ENCODE assay signal across 10 cellular contexts in the genomic region with DNA sequence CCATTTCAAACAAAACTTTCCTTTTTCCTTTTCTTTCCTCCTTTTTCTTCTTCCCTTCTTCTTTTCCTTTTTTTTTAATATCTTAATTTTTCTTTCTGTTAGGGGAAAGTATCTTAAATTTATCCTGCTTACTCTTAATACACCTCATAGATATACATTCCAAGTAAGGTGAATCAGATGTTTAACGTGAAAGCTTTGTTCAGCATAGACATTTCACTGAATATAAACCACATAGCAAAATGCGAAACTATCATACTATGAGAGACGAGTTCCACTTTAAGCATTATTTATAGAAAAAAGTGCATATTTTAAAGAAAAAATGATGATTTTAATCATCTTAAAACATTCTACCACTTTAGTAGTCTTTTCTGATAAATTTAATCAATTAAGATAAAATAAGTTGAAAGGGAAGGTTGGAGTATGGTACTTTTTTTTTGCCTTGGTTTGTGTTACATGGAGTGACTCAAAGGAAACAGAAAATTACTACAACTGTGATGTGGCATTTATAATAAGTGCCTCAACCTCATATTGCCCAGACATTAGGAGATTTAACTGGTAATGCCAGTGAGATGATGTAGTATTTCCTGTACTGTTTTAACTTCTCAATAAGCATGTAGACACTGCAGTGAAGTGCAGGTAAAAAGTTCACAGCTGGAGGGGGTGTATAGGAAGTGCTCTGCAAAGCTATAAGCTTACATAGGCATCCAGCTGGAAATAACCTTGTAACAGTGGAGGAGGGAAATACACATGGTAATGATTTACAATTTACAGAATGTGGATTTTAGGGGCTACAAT.
DNase-seq lines count a peak whose midpoint lies in the region; ATAC-seq, FAIRE-seq and TF ChIP-seq lines count a peak whose summit lies in the region.
"Had no signal": no experiment of that assay in that cellular context is flagged by ENCODE, and none has a peak within 500 bp of the region (broad histone marks: within the 10 kb centered on the region; RNA-seq: fewer than 3 reads in every experiment).

No MANE protein-coding gene starts in this region.

- H3K9me3 Mint-ChIP-seq in activated CD4-positive, alpha-beta memory T cell treated with anti-CD3 and anti-CD28 coated beads for 36 hours = no peaks in the 10 kb centered on the region
- no peaks in the 10 kb centered on the region for H3K9me3 Mint-ChIP-seq in naive thymus-derived CD8-positive, alpha-beta T cell

- H3K36me3 Mint-ChIP-seq in activated CD4-positive, alpha-beta memory T cell treated with anti-CD3 and anti-CD28 coated beads for 36 hours = peaks cover 16% of the 10 kb centered on the region
- H3K36me3 Mint-ChIP-seq in naive thymus-derived CD8-positive, alpha-beta T cell = peaks cover 5 to 51% (median 14%) of the 10 kb centered on the region in 3 donors

- no peak for TF ChIP-seq POLR2A in lower leg skin (IDR thresholded peaks at IDR 0.05)

- TF ChIP-seq CTCF in D721Med (IDR thresholded peaks at IDR 0.05; ENCODE audit: insufficient read depth, missing control alignments) = no peak
- no peak for TF ChIP-seq CTCF in lower leg skin (IDR thresholded peaks at IDR 0.05)

- POLR2A ChIA-PET in activated CD4-positive, alpha-beta memory T cell treated with anti-CD3 and anti-CD28 coated beads for 36 hours (lab: Charles Lee) = interaction anchor here (0.5 to 2.8 kb wide), 10 partner anchors 10 to 328 kb away, joined by 3 to 28 read pairs (median 7); a partner anchor contains a TSS
- POLR2A ChIA-PET in naive thymus-derived CD8-positive, alpha-beta T cell (lab: Charles Lee) = interaction anchor here (0.8 kb wide), 2 partner anchors 10 to 281 kb away, joined by 3 read pairs; a partner anchor contains a TSS

- intact Hi-C loops in activated CD4-positive, alpha-beta memory T cell treated with anti-CD3 and anti-CD28 coated beads for 36 hours (cut with micrococcal nuclease) = loop anchor here (1.0 to 10.0 kb wide), 12 partner anchors 10 to 977 kb away; a partner anchor contains a TSS
- intact Hi-C loops in lower leg skin (cut with DNase I; ENCODE audit: low total_unique reads) = no loop called here

- H3K27ac Mint-ChIP-seq in activated CD4-positive, alpha-beta memory T cell treated with anti-CD3 and anti-CD28 coated beads for 36 hours = peak overlapping the region; percentile 88
- peak overlapping the region in 9 of 10 donors; percentile 30 to 86 (median 73) for H3K27ac Mint-ChIP-seq in naive thymus-derived CD8-positive, alpha-beta T cell

- peaks cover 75% of the 10 kb centered on the region for H3K4me1 Mint-ChIP-seq in activated CD4-positive, alpha-beta memory T cell treated with anti-CD3 and anti-CD28 coated beads for 36 hours (ENCODE audit: low read depth)
- peaks cover 32 to 80% (median 65%) of the 10 kb centered on the region in 4 donors for H3K4me1 Mint-ChIP-seq in naive thymus-derived CD8-positive, alpha-beta T cell

- 90 to 93% methylated on average over 3 of the region's 3 CpGs for WGBS in lower leg skin, 2 donors

- H3K4me3 ChIP-seq in lower leg skin (ENCODE audit: low read depth, poor library complexity, severe bottlenecking) = no peak overlapping the region

- FAIRE-seq in D721Med (lab: Jason Lieb, UNC) = no peak
- FAIRE-seq: endometrium had no signal

- no peaks in the 10 kb centered on the region for H3K27me3 Mint-ChIP-seq in activated CD4-positive, alpha-beta memory T cell treated with anti-CD3 and anti-CD28 coated beads for 36 hours
- no peaks in the 10 kb centered on the region for H3K27me3 Mint-ChIP-seq in naive thymus-derived CD8-positive, alpha-beta T cell

- CTCF ChIA-PET in activated CD4-positive, alpha-beta memory T cell treated with anti-CD3 and anti-CD28 coated beads for 36 hours (lab: Charles Lee) = interaction anchor here (0.5 to 4.8 kb wide), 11 partner anchors 8 to 280 kb away, joined by 3 to 26 read pairs (median 3); a partner anchor contains a TSS

- peak; percentile 54 for DNase-seq in activated CD4-positive, alpha-beta memory T cell treated with anti-CD3 and anti-CD28 coated beads for 36 hours
- peak in 6 of 10 donors; percentile 8 to 46 (median 29) for DNase-seq in naive thymus-derived CD8-positive, alpha-beta T cell
- DNase-seq in D721Med (ENCODE audit: insufficient read length, low spot score) (no peak), lower leg skin (ENCODE audit: low spot score in 2 of 2) (no peak), inferior parietal cortex (ENCODE audit: extremely low spot score) (no peak)
- DNase-seq: OCI-M1 had no signal

- ATAC-seq in GM18870 (IDR thresholded peaks at IDR 0.05; ENCODE audit: unreplicated experiment) (peak; percentile 74), HG02763 (IDR thresholded peaks at IDR 0.05; ENCODE audit: unreplicated experiment) (peak; percentile 45), GM19035 (IDR thresholded peaks at IDR 0.05; ENCODE audit: unreplicated experiment) (no peak)
- ATAC-seq in naive thymus-derived CD8-positive, alpha-beta T cell = peak; percentile 91 to 99

- H3K4me3 Mint-ChIP-seq in activated CD4-positive, alpha-beta memory T cell treated with anti-CD3 and anti-CD28 coated beads for 36 hours = peak overlapping the region; percentile 31
- H3K4me3 Mint-ChIP-seq in naive thymus-derived CD8-positive, alpha-beta T cell = peak overlapping the region in 4 of 10 donors; percentile 1 to 53 (median 26)

Comparison
In these comparisons a context has a peak if more than half of its experiments do, and no peak if none do; other contexts are left out.
1. DNase-seq: peak in activated CD4-positive, alpha-beta memory T cell treated with anti-CD3 and anti-CD28 coated beads for 36 hours (single experiment) and naive thymus-derived CD8-positive, alpha-beta T cell (6 of 10); none in D721Med (single experiment), lower leg skin (0 of 2) and inferior parietal cortex (single experiment).